1 cellular context compared by ENCODE assay signal in genomic region chr14:96804821-96805374, GRCh38.
TF ChIP-seq lines count a peak whose summit lies in the region.

No MANE protein-coding gene starts in this region.

TF ChIP-seq in IMR-90, 13 proteins besides CTCF, POLR2A, EP300 and RAD21 (continued from another document):
- no peak for TF ChIP-seq CHD1 (IDR thresholded peaks at IDR 0.05; ENCODE audit: low read depth, low read length)
- no peak for TF ChIP-seq NFE2L2 (IDR thresholded peaks at IDR 0.05; ENCODE audit: low read depth, low read length)
- no peak for TF ChIP-seq MAZ (IDR thresholded peaks at IDR 0.05; ENCODE audit: borderline replicate concordance, low read depth, low read length)
- no peak for TF ChIP-seq BHLHE40 (IDR thresholded peaks at IDR 0.05; ENCODE audit: low read depth, low read length)
- no peak for TF ChIP-seq RFX5 (IDR thresholded peaks at IDR 0.05; ENCODE audit: low read depth, low read length)
